ENCODE assay signal across 9 cellular contexts in the genomic region with DNA sequence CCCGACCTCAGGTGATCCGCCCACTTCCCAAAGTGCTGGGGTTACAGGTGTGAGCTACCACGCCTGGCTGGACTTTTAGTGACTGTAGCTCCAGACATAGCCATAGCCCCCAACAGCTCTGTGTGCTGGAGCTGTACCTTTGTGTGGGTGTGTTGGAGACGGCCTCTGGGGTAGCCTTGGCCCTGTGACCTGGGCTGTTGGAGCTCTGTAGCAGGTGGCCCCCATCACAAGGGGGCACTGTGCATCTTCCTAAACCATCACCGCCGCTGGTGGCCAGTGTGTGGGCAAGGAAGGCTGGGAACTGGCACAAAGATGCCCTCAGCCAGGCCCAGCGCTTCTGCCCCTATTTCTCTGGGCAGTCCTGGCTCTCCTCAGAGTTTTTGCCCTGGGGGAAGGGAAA. TPM values are rescaled to one million over a fixed set of nuclear protein-coding genes. Genes with fewer than 3 reads are reported as not detected.
A peak's percentile ranks its signal among the peaks of the same experiment; 100 is the strongest.
DNase-seq lines count a peak whose midpoint lies in the region; ATAC-seq and TF ChIP-seq lines count a peak whose summit lies in the region.
"Had no signal": no experiment of that assay in that cellular context is flagged by ENCODE, and none has a peak within 500 bp of the region (broad histone marks: within the 10 kb centered on the region; RNA-seq: fewer than 3 reads in every experiment).

No MANE protein-coding gene starts in this region.

- H2BK15ac ChIP-seq in mesendoderm (replicated peaks; ENCODE audit: low read depth) = no peak overlapping the region

- H3K79me1 ChIP-seq in mesendoderm (ENCODE audit: low read length) = no peaks in the 10 kb centered on the region

- DNase-seq in EH (ENCODE audit: low read depth) (peak; percentile 46), HuH-7 (ENCODE audit: low spot score) (peak; percentile 49), SKM-1 (lab: John Stamatoyannopoulos, UW; ENCODE audit: unreplicated experiment) (peak; percentile 41), dorsolateral prefrontal cortex (peak in 8 of 10 donors; percentile 26 to 66 (median 48)), mesendoderm (peak; percentile 76), SIG-M5 treated with dmso at 0.1 percent for 504 hours (lab: John Stamatoyannopoulos, UW; ENCODE audit: unreplicated experiment) (no peak)

- H2AK5ac ChIP-seq in mesendoderm (ENCODE audit: low read length) = no peak overlapping the region

- no peak overlapping the region for H2BK5ac ChIP-seq in mesendoderm (ENCODE audit: low read length)

- no peaks in the 10 kb centered on the region for H3K27me3 ChIP-seq in dorsolateral prefrontal cortex
- H3K27me3 ChIP-seq in mesendoderm (ENCODE audit: insufficient read depth, low read length, poor library complexity) = no peaks in the 10 kb centered on the region
- H3K27me3 ChIP-seq: SJSA1 had no signal

- no peak for ATAC-seq in GM18909 (IDR thresholded peaks at IDR 0.05; ENCODE audit: poor library complexity, unreplicated experiment)
- ATAC-seq in HG03520 (IDR thresholded peaks at IDR 0.05; ENCODE audit: unreplicated experiment) = no peak

- no CpG with 5 or more reads among the region's 7 CpGs for WGBS in mesendoderm (ENCODE audit: extremely low coverage, insufficient coverage, low lambda C conversion rate)

- H3K36me3 ChIP-seq in mesendoderm (ENCODE audit: control insufficient read depth, insufficient read depth, low read length) = no peaks in the 10 kb centered on the region
- H3K36me3 ChIP-seq: SJSA1 had no signal

- H3K18ac ChIP-seq in mesendoderm (ENCODE audit: low read length) = no peak overlapping the region

- no peak overlapping the region for H3K23ac ChIP-seq in mesendoderm (ENCODE audit: low read length)

- H3K56ac ChIP-seq in mesendoderm (ENCODE audit: low read length) = no peak overlapping the region

- H3K4me3 ChIP-seq in dorsolateral prefrontal cortex (no peak overlapping the region), mesendoderm (ENCODE audit: low read length) (no peak overlapping the region)
- H3K4me3 ChIP-seq: SJSA1 had no signal

- no peak overlapping the region for H4K5ac ChIP-seq in mesendoderm (ENCODE audit: low read length)

- intact Hi-C loops in dorsolateral prefrontal cortex (cut with DNase I) = loop anchor here (2.0 to 5.0 kb wide), 2 partner anchors 94 kb away; no protein-coding TSS in a partner anchor

- no peaks in the 10 kb centered on the region for H3K79me2 ChIP-seq in mesendoderm (ENCODE audit: control insufficient read depth, insufficient read depth, low read length)

- no peak overlapping the region for H3K4ac ChIP-seq in mesendoderm (ENCODE audit: low read depth, low read length)

- H3K4me2 ChIP-seq in mesendoderm (ENCODE audit: low read length) = no peak overlapping the region

- no peak overlapping the region for H2BK120ac ChIP-seq in mesendoderm (ENCODE audit: low read depth, low read length)

- peaks cover 7% of the 10 kb centered on the region for H3K4me1 ChIP-seq in mesendoderm (ENCODE audit: control insufficient read depth, low read depth, low read length)

- H3K9ac ChIP-seq in mesendoderm (ENCODE audit: low read length) = no peak overlapping the region

- TF ChIP-seq CTCF in dorsolateral prefrontal cortex (IDR thresholded peaks at IDR 0.05 in 54 of 56, conservative IDR thresholded peaks at IDR 0.05 in 2 of 56; ENCODE audit: low read depth in 1 of 56, partially characterized antibody in 56 of 56) = peak in 51 of 56 donors; percentile 15 to 73 (median 50)

- H3K27ac ChIP-seq in dorsolateral prefrontal cortex (no peak overlapping the region), mesendoderm (ENCODE audit: low read depth, low read length) (no peak overlapping the region)
- H3K27ac ChIP-seq: SJSA1 had no signal

- no peak overlapping the region for H4K8ac ChIP-seq in mesendoderm (ENCODE audit: low read depth, low read length)

RNA-seq across cellular contexts. Expression of gene FOXO6, which starts 38.4 kb away (rescaled TPM):
- 1 to 10 TPM; 1.7 to 8.3 (median 3.8) TPM for total RNA-seq in dorsolateral prefrontal cortex
- 0.32 TPM for polyA plus RNA-seq in mesendoderm (2013, experiment 1 of 2)
- 0.36 TPM for polyA plus RNA-seq in mesendoderm (2013, experiment 2 of 2)
